In genomic region chr11:75450236-75450635, GRCh38 we compare ENCODE assay signal across 20 cellular contexts.
"Had no signal": no experiment of that assay in that cellular context is flagged by ENCODE, and none has a peak within 500 bp of the region (broad histone marks: within the 10 kb centered on the region; RNA-seq: fewer than 3 reads in every experiment).

No MANE protein-coding gene starts in this region.

- H3K27ac ChIP-seq: colonic mucosa, esophagus squamous epithelium, lower lobe of right lung, prostate gland, sigmoid colon, thoracic aorta, tibial nerve, upper lobe of left lung had no signal

- ATAC-seq: left ventricle myocardium superior; lower lobe of right lung; natural killer cell; right cardiac atrium; stimulated activated naive B cell treated with anti-CD40 and anti-IgM and Interleukin-4, amounts not matched to agents 10 μg/mL and 1 μg/mL and 100 μg/mL, for 72 hours had no signal

- H3K9me3 ChIP-seq: colonic mucosa, esophagus squamous epithelium, lower lobe of right lung, prostate gland, sigmoid colon, thoracic aorta, tibial nerve, upper lobe of left lung had no signal

- H3K4me1 ChIP-seq: colonic mucosa, lower lobe of right lung, prostate gland had no signal

- H3K36me3 ChIP-seq: colonic mucosa, esophagus squamous epithelium, lower lobe of right lung, prostate gland, sigmoid colon, thoracic aorta, upper lobe of left lung had no signal

- DNase-seq: colonic mucosa; effector CD8-positive, alpha-beta T cell; endodermal cell; esophagus squamous epithelium; foreskin melanocyte; hypothalamus; immature natural killer cell; islet precursor cell; kidney glomerular epithelial cell; left ventricle myocardium superior; lower lobe of right lung; natural killer cell; sigmoid colon; stimulated activated CD4-positive, alpha-beta T cell treated with anti-CD3 and anti-CD28 coated beads, Interleukin-4, amount 100 ng/mL, for 4 hours; stimulated activated naive B cell treated with anti-CD40 and anti-IgM and Interleukin-4, amounts not matched to agents 10 μg/mL and 1 μg/mL and 100 μg/mL, for 72 hours; upper lobe of left lung had no signal

- H3K4me3 ChIP-seq: colonic mucosa, esophagus squamous epithelium, lower lobe of right lung, prostate gland, sigmoid colon, thoracic aorta, tibial nerve, upper lobe of left lung had no signal

- H3K27me3 ChIP-seq: colonic mucosa, sigmoid colon, tibial nerve, upper lobe of left lung had no signal
